18 cellular contexts compared by ENCODE assay signal in genomic region chr5:155128786-155129512, GRCh38.
DNase-seq lines count a peak whose midpoint lies in the region; ATAC-seq and TF ChIP-seq lines count a peak whose summit lies in the region.
"Had no signal": no experiment of that assay in that cellular context is flagged by ENCODE, and none has a peak within 500 bp of the region (broad histone marks: within the 10 kb centered on the region; RNA-seq: fewer than 3 reads in every experiment).

No MANE protein-coding gene starts in this region.

- H3K27ac ChIP-seq in C4-2B (peak overlapping the region; percentile 20; the same call in 1 of the 2 replicates), VCaP (peak overlapping the region; percentile 30), OCI-LY7 (ENCODE audit: low read depth, low read length, poor library complexity, severe bottlenecking) (no peak overlapping the region)
- H3K27ac ChIP-seq: PC-9 had no signal

- ATAC-seq in GM21619 (IDR thresholded peaks at IDR 0.05; ENCODE audit: unreplicated experiment) = no peak
- ATAC-seq: K562 had no signal

- no peak overlapping the region for H3K4me3 ChIP-seq in LNCaP clone FGC (ENCODE audit: low read depth, low read length)
- no peak overlapping the region for H3K4me3 ChIP-seq in fibroblast of mammary gland (ENCODE audit: control insufficient read depth, low read depth, low read length)
- H3K4me3 ChIP-seq in OCI-LY7 (ENCODE audit: low read depth, low read length, poor library complexity, severe bottlenecking) = no peak overlapping the region
- H3K4me3 ChIP-seq: K562, PC-9 had no signal

- BruUV-seq in OCI-LY7 (replicated peaks; lab: Mats Ljungman, UMichigan) = no TSS peak

- CTCF ChIA-PET in OCI-LY7 (lab: Charles Lee; ENCODE audit: unreplicated experiment) = no interaction called here

- H3K4me1 ChIP-seq in OCI-LY7 (ENCODE audit: insufficient read depth, low read length, poor library complexity, severe bottlenecking) = no peaks in the 10 kb centered on the region
- H3K4me1 ChIP-seq: BE2C, Caco-2 had no signal

- H4K20me1 ChIP-seq in OCI-LY7 (ENCODE audit: insufficient read depth, low read length) = no peaks in the 10 kb centered on the region

- POLR2A ChIA-PET in OCI-LY7 (lab: Charles Lee) = no interaction called here

- no peaks in the 10 kb centered on the region for H3K36me3 ChIP-seq in OCI-LY7 (ENCODE audit: insufficient read depth, low read length)
- H3K36me3 ChIP-seq: BE2C had no signal

- peak; percentile 81 for DNase-seq in LNCaP clone FGC (ENCODE audit: low read depth)
- peak; percentile 66 for DNase-seq in fibroblast of mammary gland (ENCODE audit: low read depth)
- DNase-seq in NCI-H1436 treated with DMSO at 0.1 percent for 48 hours (lab: John Stamatoyannopoulos, UW) = no peak
- DNase-seq in posterior vena cava (ENCODE audit: low spot score) = no peak
- DNase-seq in OCI-LY7 (ENCODE audit: low spot score) = no peak
- DNase-seq: BE2C; Caco-2; CD4-positive, alpha-beta T cell; GF-D8; NCI-H1417; NCI-H187 treated with DMSO at 0.1 percent for 48 hours; NCI-H524; NCI-H82; PC-9 had no signal

- no peaks in the 10 kb centered on the region for H3K9me3 ChIP-seq in OCI-LY7 (ENCODE audit: low read length)
- H3K9me3 ChIP-seq: BE2C, Caco-2 had no signal

- intact Hi-C loops in posterior vena cava (cut with DNase I) = no loop called here
- intact Hi-C loops in OCI-LY7 (cut with micrococcal nuclease; ENCODE audit: unreplicated experiment) = no loop called here

- H3K9me2 ChIP-seq in OCI-LY7 (ENCODE audit: insufficient read depth, low read length) = no peaks in the 10 kb centered on the region

- no peak overlapping the region for H2AFZ ChIP-seq in OCI-LY7 (ENCODE audit: low read length)
- H2AFZ ChIP-seq: PC-9 had no signal

- H3K79me2 ChIP-seq in OCI-LY7 (ENCODE audit: insufficient read depth, low read depth, low read length) = no peaks in the 10 kb centered on the region

- no peak overlapping the region for H3K4me2 ChIP-seq in OCI-LY7 (ENCODE audit: low read length)
- H3K4me2 ChIP-seq: PC-9 had no signal

- TF ChIP-seq CTCF in C4-2B (conservative IDR thresholded peaks at IDR 0.05) (no peak), LNCaP clone FGC (IDR thresholded peaks at IDR 0.05; ENCODE audit: control insufficient read depth, extremely low read depth, insufficient read depth) (no peak), VCaP (conservative IDR thresholded peaks at IDR 0.05) (no peak), fibroblast of mammary gland (conservative IDR thresholded peaks at IDR 0.05; ENCODE audit: control insufficient read depth, insufficient read depth, low read depth, low read length) (no peak), OCI-LY7 (conservative IDR thresholded peaks at IDR 0.05; ENCODE audit: low read length) (no peak)

Comparison
In these comparisons a context has a peak if more than half of its experiments do, and no peak if none do; other contexts are left out.
1. DNase-seq: peak in LNCaP clone FGC (single experiment) and fibroblast of mammary gland (single experiment); none in NCI-H1436 treated with DMSO at 0.1 percent for 48 hours (single experiment), posterior vena cava (single experiment) and OCI-LY7 (single experiment).